Comparison of ENCODE assay signal across 1 cellular context in genomic region chr16:51982715-51983680, GRCh38.
TF ChIP-seq lines count a peak whose summit lies in the region.

No MANE protein-coding gene starts in this region.

TF ChIP-seq in IMR-90, 13 proteins besides CTCF, POLR2A, EP300 and RAD21 (continued from another document):
- TF ChIP-seq MAFK (IDR thresholded peaks at IDR 0.05; ENCODE audit: low read depth, low read length) = no peak
